ENCODE assay signal across 12 cellular contexts in genomic region chrX:40035726-40036125, GRCh38.
DNase-seq lines count a peak whose midpoint lies in the region; ATAC-seq and TF ChIP-seq lines count a peak whose summit lies in the region.
"Had no signal": no experiment of that assay in that cellular context is flagged by ENCODE, and none has a peak within 500 bp of the region (broad histone marks: within the 10 kb centered on the region; RNA-seq: fewer than 3 reads in every experiment).

No MANE protein-coding gene starts in this region.

- ATAC-seq in left lobe of liver (peak; percentile 86), mucosa of descending colon (peak; percentile 74), left cardiac atrium (no peak)

- H3K4me2 ChIP-seq in BLaER1 treated with 17β-estradiol and CSF1 and Interleukin-3, amounts not matched to agents 10 nM and 100 nM = peak overlapping the region in 7 of 11 experiments; percentile 7 to 57 (median 40); a peak in 11 of 22 replicates

- H3K9me3 ChIP-seq in BLaER1 treated with 17β-estradiol and CSF1 and Interleukin-3, amounts not matched to agents 10 nM and 100 nM (replicated peaks in 1 of 11) = peaks cover 19 to 33% (median 21%) of the 10 kb centered on the region in 11 experiments
- H3K9me3 ChIP-seq in mucosa of descending colon = no peaks in the 10 kb centered on the region
- H3K9me3 ChIP-seq: Caco-2 had no signal

- intact Hi-C loops in mucosa of descending colon (cut with DNase I, micrococcal nuclease) (no loop called here), left cardiac atrium (cut with DNase I) (no loop called here)

- no peak for TF ChIP-seq CTCF in mucosa of descending colon (IDR thresholded peaks at IDR 0.05)

- H3K4me1 ChIP-seq in BLaER1 treated with 17β-estradiol and CSF1 and Interleukin-3, amounts not matched to agents 10 nM and 100 nM = peaks cover 17 to 30% (median 25%) of the 10 kb centered on the region in 10 experiments
- H3K4me1 ChIP-seq in mucosa of descending colon (ENCODE audit: low read depth) = peaks cover 2% of the 10 kb centered on the region
- H3K4me1 ChIP-seq: Caco-2 had no signal

- DNase-seq in NCI-H2171 treated with DMSO at 0.1 percent for 48 hours (lab: John Stamatoyannopoulos, UW) = peak; percentile 39
- DNase-seq in left lobe of liver (ENCODE audit: low spot score) = peak; percentile 47
- DNase-seq in mucosa of descending colon = no peak
- no peak for DNase-seq in left cardiac atrium
- no peak for DNase-seq in NCI-H1694 (lab: John Stamatoyannopoulos, UW)
- no peak for DNase-seq in SW480 (ENCODE audit: low spot score)
- DNase-seq: ACHN; Caco-2; CD8-positive, alpha-beta memory T cell; GOT3; H9 had no signal

- H4K20me1 ChIP-seq in BLaER1 treated with 17β-estradiol and CSF1 and Interleukin-3, amounts not matched to agents 10 nM and 100 nM = no peaks in the 10 kb centered on the region

- no peaks in the 10 kb centered on the region for H3K27me3 ChIP-seq in BLaER1 treated with 17β-estradiol and CSF1 and Interleukin-3, amounts not matched to agents 10 nM and 100 nM

- no peaks in the 10 kb centered on the region for H3K36me3 ChIP-seq in BLaER1 treated with 17β-estradiol and CSF1 and Interleukin-3, amounts not matched to agents 10 nM and 100 nM
- H3K36me3 ChIP-seq in mucosa of descending colon (ENCODE audit: low read depth) = no peaks in the 10 kb centered on the region

- H3K9ac ChIP-seq in BLaER1 treated with 17β-estradiol and CSF1 and Interleukin-3, amounts not matched to agents 10 nM and 100 nM = no peak overlapping the region

- no peak overlapping the region for H3K27ac ChIP-seq in BLaER1 treated with 17β-estradiol and CSF1 and Interleukin-3, amounts not matched to agents 10 nM and 100 nM

- H3K4me3 ChIP-seq in BLaER1 treated with 17β-estradiol and CSF1 and Interleukin-3, amounts not matched to agents 10 nM and 100 nM = no peak overlapping the region
- no peak overlapping the region for H3K4me3 ChIP-seq in mucosa of descending colon

Comparison
In these comparisons a context has a peak if more than half of its experiments do, and no peak if none do; other contexts are left out.
1. DNase-seq: peak in NCI-H2171 treated with DMSO at 0.1 percent for 48 hours (single experiment) and left lobe of liver (single experiment); none in mucosa of descending colon (0 of 3), left cardiac atrium (single experiment), NCI-H1694 (single experiment) and SW480 (single experiment).
2. ATAC-seq: peak in left lobe of liver (single experiment) and mucosa of descending colon (single experiment); none in left cardiac atrium (0 of 2).